Comparison of ENCODE assay signal across 27 cellular contexts in the genomic region with DNA sequence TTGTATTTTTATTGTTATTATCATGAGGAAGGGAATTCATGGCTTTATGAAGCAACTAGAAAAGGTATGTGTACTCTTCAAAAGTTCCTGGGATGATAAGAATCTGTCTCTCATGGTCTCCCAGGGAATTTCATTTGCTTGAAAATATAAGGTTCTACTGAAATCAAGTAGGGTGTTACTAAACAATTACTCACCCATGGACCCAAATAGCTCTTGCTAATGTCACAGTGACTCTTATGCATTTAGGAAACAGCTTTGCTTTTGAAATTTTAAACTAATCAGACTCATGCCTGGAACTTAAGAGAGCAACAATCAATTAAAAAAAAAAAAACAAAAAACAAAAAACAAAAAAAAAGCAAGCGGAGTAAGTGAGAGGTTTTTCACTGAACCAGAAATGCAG.
"Had no signal": no experiment of that assay in that cellular context is flagged by ENCODE, and none has a peak within 500 bp of the region (broad histone marks: within the 10 kb centered on the region; RNA-seq: fewer than 3 reads in every experiment).

No MANE protein-coding gene starts in this region.

- H3K4me1 ChIP-seq: ascending aorta, breast epithelium, esophagus muscularis mucosa had no signal

- H3K9me3 ChIP-seq: ascending aorta, breast epithelium, esophagus muscularis mucosa had no signal

- H3K27me3 ChIP-seq: ascending aorta, breast epithelium, dorsolateral prefrontal cortex, esophagus muscularis mucosa had no signal

- FAIRE-seq: frontal cortex had no signal

- DNase-seq: activated CD4-positive, alpha-beta memory T cell treated with anti-CD3 and anti-CD28 coated beads, Interleukin-2, amount 10 ng/mL, durations not matched to agents 7 days and 5 days; activated CD4-positive, alpha-beta T cell treated with anti-CD3 and anti-CD28 coated beads for 1 hour; activated CD4-positive, alpha-beta T cell treated with anti-CD3 and anti-CD28 coated beads for 4 hours; activated CD4-positive, alpha-beta T cell treated with anti-CD3 and anti-CD28 coated beads, Interleukin-2, amount 10 ng/mL, durations not matched to agents 7 days and 5 days; activated CD4-positive, alpha-beta T cell treated with anti-CD3 and anti-CD28 coated beads, Interleukin-2, amount 50 U/mL, for 4 hours; activated CD8-positive, alpha-beta memory T cell treated with anti-CD3 and anti-CD28 coated beads, Interleukin-2, amount 50 U/mL, for 48 hours; activated gamma-delta T cell; activated naive CD4-positive, alpha-beta T cell; activated naive CD4-positive, alpha-beta T cell treated with anti-CD3 and anti-CD28 coated beads, Interleukin-2, amount 10 ng/mL, durations not matched to agents 7 days and 5 days; activated naive CD8-positive, alpha-beta T cell treated with anti-CD3 and anti-CD28 coated beads, Interleukin-2, amount 10 ng/mL, durations not matched to agents 7 days and 5 days; activated T-cell treated with anti-CD3 and anti-CD28 coated beads for 4 hours; activated T-cell treated with anti-CD3 and anti-CD28 coated beads, Interleukin-2, amount 50 U/mL, for 24 hours; activated T-cell treated with anti-CD3 and anti-CD28 coated beads, Interleukin-2, amount 50 U/mL, for 72 hours; dorsolateral prefrontal cortex; effector memory CD4-positive, alpha-beta T cell; endodermal cell; erythroblast; foreskin fibroblast; head of caudate nucleus; T-helper 2 cell had no signal

- ATAC-seq: activated naive CD4-positive, alpha-beta T cell treated with anti-CD3 and anti-CD28 coated beads, Interleukin-2, amount 50 U/mL, for 72 hours; activated T-cell treated with anti-CD3 and anti-CD28 coated beads, Interleukin-2, amount 50 U/mL, for 72 hours; WTC11 had no signal

- H3K4me3 ChIP-seq: ascending aorta, breast epithelium, coronary artery, dorsolateral prefrontal cortex, esophagus muscularis mucosa had no signal

- H3K36me3 ChIP-seq: ascending aorta, breast epithelium, esophagus muscularis mucosa had no signal
